In the genomic region with DNA sequence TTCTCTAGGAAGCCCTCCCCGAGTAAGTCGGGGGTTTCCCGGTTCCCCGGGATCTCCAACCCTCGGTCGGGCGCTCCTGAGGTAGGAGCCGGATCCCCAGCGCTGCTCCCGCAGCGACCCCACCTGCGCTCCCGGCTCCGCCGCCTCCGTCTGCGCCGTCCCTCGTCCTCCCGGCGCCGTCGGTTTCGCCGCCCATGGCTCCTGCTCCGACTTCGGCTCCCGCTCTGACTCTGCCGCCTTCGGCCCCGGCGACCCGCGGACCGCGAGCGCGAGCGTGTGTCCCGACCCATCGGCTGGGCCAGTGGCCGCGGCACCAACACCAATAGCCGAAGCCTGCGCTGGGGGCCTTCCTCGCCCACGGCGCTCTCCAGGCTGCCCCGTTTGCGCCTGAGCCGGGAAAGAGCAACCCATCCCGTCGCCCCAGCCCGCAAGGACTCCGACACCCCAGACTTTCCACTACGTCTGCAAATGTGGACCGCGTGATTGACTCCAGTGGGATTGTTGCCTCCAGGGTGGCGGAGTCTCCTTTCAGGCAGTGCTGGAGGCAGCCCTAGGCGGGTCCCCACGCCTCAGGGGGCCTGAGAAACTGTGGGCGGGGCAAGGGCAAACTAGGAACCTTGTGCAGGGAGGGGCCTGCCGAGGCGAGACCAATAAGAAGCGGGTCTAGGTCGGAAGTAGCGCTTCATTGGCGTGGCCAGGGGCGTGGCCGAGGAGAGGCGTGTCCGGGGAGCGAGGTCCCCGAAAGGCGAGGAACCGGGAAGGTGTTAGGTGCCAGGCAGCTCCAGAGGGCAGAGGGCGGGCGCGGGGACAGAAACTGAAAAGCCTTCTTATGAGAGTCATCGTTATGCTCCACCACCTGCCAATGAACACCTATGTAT, we compare ENCODE assay signal across 1 cellular context.
TF ChIP-seq lines count a peak whose summit lies in the region.

Gene CACTIN (minus strand): TSS at position 318 of the 878 bp plus-strand sequence. CDS start 28 bp downstream, at position 290.

TF ChIP-seq in K562, 482 proteins besides CTCF, POLR2A, EP300 and RAD21 (continued from another document and continues in another):
- 0 out of 2 replicates have a peak, but pooled peaks have one; percentile 41 for TF ChIP-seq RERE (CRISPR knock-in tag; IDR thresholded peaks at IDR 0.05; ENCODE audit: borderline replicate concordance)
- no peak for TF ChIP-seq ZNF184 (CRISPR knock-in tag; IDR thresholded peaks at IDR 0.05)
- TF ChIP-seq, protein P1, sequence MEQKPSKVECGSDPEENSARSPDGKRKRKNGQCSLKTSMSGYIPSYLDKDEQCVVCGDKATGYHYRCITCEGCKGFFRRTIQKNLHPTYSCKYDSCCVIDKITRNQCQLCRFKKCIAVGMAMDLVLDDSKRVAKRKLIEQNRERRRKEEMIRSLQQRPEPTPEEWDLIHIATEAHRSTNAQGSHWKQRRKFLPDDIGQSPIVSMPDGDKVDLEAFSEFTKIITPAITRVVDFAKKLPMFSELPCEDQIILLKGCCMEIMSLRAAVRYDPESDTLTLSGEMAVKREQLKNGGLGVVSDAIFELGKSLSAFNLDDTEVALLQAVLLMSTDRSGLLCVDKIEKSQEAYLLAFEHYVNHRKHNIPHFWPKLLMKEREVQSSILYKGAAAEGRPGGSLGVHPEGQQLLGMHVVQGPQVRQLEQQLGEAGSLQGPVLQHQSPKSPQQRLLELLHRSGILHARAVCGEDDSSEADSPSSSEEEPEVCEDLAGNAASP (IDR thresholded peaks at IDR 0.05): no peak
- TF ChIP-seq ZHX1 (conservative IDR thresholded peaks at IDR 0.05; ENCODE audit: low read length): 0 out of 2 replicates have a peak, but pooled peaks have one; percentile 53
- peak; percentile 78; the same call in 1 of the 2 replicates for TF ChIP-seq NR2C2 (CRISPR knock-in tag; IDR thresholded peaks at IDR 0.05)
- TF ChIP-seq NR2C2 (tag; IDR thresholded peaks at IDR 0.05): peak; percentile 91
- TF ChIP-seq AFF4 (CRISPR knock-in tag; IDR thresholded peaks at IDR 0.05): 0 out of 2 replicates have a peak, but pooled peaks have one; percentile 68
- no peak for TF ChIP-seq PTBP1 (IDR thresholded peaks at IDR 0.05; ENCODE audit: low read depth, low read length)
- TF ChIP-seq, protein P2, sequence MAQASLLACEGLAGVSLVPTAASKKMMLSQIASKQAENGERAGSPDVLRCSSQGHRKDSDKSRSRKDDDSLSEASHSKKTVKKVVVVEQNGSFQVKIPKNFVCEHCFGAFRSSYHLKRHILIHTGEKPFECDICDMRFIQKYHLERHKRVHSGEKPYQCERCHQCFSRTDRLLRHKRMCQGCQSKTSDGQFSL (CRISPR knock-in tag; IDR thresholded peaks at IDR 0.05): no peak; the same call in 1 of the 2 replicates
- TF ChIP-seq, protein P2 (tag; IDR thresholded peaks at IDR 0.05): no peak
- TF ChIP-seq, protein P3, sequence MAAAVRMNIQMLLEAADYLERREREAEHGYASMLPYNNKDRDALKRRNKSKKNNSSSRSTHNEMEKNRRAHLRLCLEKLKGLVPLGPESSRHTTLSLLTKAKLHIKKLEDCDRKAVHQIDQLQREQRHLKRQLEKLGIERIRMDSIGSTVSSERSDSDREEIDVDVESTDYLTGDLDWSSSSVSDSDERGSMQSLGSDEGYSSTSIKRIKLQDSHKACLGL (CRISPR knock-in tag; IDR thresholded peaks at IDR 0.05; ENCODE audit: borderline replicate concordance, poor library complexity, severe bottlenecking): peak; percentile 61
- peak; percentile 54; the same call in 1 of the 2 replicates for TF ChIP-seq ZNF41 (CRISPR knock-in tag; conservative IDR thresholded peaks at IDR 0.05)
- TF ChIP-seq ZBTB8A (IDR thresholded peaks at IDR 0.05; ENCODE audit: partially characterized antibody): no peak
- no peak; the same call in 1 of the 2 replicates for TF ChIP-seq SMAD4 (CRISPR knock-in tag; conservative IDR thresholded peaks at IDR 0.05)
- TF ChIP-seq, protein P4, sequence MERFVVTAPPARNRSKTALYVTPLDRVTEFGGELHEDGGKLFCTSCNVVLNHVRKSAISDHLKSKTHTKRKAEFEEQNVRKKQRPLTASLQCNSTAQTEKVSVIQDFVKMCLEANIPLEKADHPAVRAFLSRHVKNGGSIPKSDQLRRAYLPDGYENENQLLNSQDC (CRISPR knock-in tag; IDR thresholded peaks at IDR 0.05): no peak
- no peak for TF ChIP-seq ZBTB1 (CRISPR knock-in tag; IDR thresholded peaks at IDR 0.05; ENCODE audit: borderline replicate concordance, low read depth)
- no peak for TF ChIP-seq PTTG1 (tag; IDR thresholded peaks at IDR 0.05; ENCODE audit: low read depth)
- TF ChIP-seq TAL1 (IDR thresholded peaks at IDR 0.05): peak; percentile 57
- TF ChIP-seq ELF4 (CRISPR knock-in tag; IDR thresholded peaks at IDR 0.05): no peak; the same call in 1 of the 2 replicates
- TF ChIP-seq ZMIZ1 (IDR thresholded peaks at IDR 0.05; ENCODE audit: low read depth in 2 of 2, low read length in 2 of 2): 0 out of 4 replicates have a peak, but pooled peaks of 1 of the 2 experiments have one; percentile 43
- TF ChIP-seq, protein P5, sequence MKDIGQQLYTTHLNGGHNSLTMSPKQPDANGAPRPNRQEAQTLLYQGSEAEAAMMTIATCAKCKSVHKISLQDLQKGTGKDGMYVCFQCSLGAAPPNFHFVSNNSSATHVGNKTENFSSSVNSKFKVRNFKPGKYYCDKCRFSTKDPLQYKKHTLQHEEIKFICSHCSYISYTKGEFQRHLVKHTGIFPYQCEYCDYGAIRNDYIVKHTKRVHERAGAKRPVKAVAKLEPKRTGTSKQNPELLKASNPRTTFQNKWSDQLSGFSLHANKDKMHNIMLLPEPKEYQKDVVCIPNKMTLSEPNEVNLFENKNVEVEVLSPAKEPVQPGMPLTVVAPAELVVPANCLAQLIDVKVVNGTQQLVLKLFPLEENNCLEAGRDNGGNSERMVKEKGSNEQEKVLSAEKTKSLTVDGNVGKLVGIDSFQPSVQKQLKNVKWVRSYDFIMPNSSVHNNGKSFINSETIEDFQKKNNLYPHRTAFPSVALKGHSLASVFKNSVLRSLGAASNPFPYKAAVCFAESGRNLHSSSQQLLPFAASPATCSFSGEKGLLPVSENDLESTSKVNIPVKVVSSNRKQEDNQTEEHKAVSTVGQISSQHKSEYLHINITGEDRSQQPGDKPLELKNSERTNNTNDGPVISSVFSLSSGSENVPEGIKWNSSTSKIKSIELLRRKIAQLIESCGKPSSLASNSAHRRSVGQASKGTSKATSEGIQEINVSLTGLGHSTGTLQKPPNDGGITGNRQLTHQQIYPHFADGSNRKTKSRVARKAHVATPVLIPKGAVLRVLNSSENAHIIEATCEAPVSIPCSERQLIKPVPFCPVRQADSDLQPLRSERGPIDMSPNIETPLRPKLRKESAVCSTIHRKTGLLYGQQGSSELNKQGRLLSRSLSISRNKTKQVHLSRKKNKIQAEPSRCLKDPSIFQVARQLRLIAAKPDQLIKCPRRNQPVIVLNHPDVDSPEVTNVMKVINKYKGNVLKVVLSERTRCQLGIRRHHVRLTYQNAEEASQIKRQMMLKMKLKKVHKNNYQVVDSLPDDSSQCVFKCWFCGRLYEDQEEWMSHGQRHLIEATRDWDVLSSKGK (CRISPR knock-in tag; IDR thresholded peaks at IDR 0.05): no peak
- peak; percentile 53; the same call in 1 of the 2 replicates for TF ChIP-seq ELF2 (CRISPR knock-in tag; IDR thresholded peaks at IDR 0.05)
